Comparison of ENCODE assay signal across 8 cellular contexts in the genomic region with DNA sequence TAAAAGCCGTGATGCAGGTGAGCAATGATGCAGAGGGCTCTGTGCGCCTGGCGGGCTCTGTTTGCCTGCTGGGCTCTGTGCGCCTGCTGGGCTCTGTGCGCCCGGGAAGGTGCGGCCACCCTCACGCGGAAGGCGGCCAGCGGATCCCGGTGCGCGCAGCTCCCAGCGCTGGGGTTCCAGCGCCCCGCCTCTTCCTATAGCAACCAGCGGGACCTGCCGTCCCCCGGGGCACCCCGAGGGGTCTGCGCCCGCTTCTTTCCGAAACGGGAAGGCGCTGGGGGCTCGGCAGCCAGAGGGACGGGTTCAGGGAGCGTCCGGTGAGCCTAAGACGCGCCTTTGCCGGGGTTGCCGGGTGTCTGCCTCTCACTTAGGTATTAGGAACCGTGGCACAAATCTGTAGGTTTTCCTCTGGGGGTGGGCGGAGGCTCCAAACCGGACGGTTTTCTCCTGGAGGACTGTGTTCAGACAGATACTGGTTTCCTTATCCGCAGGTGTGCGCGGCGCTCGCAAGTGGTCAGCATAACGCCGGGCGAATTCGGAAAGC. TPM values are rescaled to one million over a fixed set of nuclear protein-coding genes. Genes with fewer than 3 reads are reported as not detected.
DNase-seq lines count a peak whose midpoint lies in the region; FAIRE-seq and TF ChIP-seq lines count a peak whose summit lies in the region.

No MANE protein-coding gene starts in this region.

- TF ChIP-seq CTCF in D721Med (IDR thresholded peaks at IDR 0.05; ENCODE audit: insufficient read depth, missing control alignments), result no peak

- H3K27ac ChIP-seq in Karpas-422 (ENCODE audit: low read length), result no peak overlapping the region

- DNase-seq in D721Med (ENCODE audit: insufficient read length, low spot score) (peak; percentile 41), Karpas-422 (peak; percentile 42), dedifferentiated amniotic fluid mesenchymal stem cell (ENCODE audit: extremely low spot score) (no peak), GDM1 (lab: John Stamatoyannopoulos, UW) (no peak), cerebellar cortex (ENCODE audit: low spot score) (no peak)
- peak; percentile 50 for DNase-seq in activated naive CD8-positive, alpha-beta T cell treated with anti-CD3 and anti-CD28 coated beads for 36 hours
- DNase-seq in stimulated activated CD8-positive, alpha-beta memory T cell treated with anti-CD3 and anti-CD28 coated beads, Interleukin-4, amount 100 ng/mL, for 48 hours, result peak; percentile 48

- H3K4me3 Mint-ChIP-seq in activated naive CD8-positive, alpha-beta T cell treated with anti-CD3 and anti-CD28 coated beads for 36 hours, result peak overlapping the region; percentile 81

- H3K4me1 ChIP-seq in Karpas-422 (ENCODE audit: low read length) (peaks cover 6% of the 10 kb centered on the region), iPS-15b (ENCODE audit: control insufficient read depth, insufficient read depth, low read length) (no peaks in the 10 kb centered on the region)

- H3K4me2 ChIP-seq in Karpas-422 (ENCODE audit: low read depth, low read length, poor library complexity, severe bottlenecking), result peak overlapping the region; percentile 77

- H3K27me3 Mint-ChIP-seq in activated naive CD8-positive, alpha-beta T cell treated with anti-CD3 and anti-CD28 coated beads for 36 hours, result no peaks in the 10 kb centered on the region

- peak overlapping the region; percentile 16 for H3K27ac Mint-ChIP-seq in activated naive CD8-positive, alpha-beta T cell treated with anti-CD3 and anti-CD28 coated beads for 36 hours

- H3K9me3 Mint-ChIP-seq in activated naive CD8-positive, alpha-beta T cell treated with anti-CD3 and anti-CD28 coated beads for 36 hours, result no peaks in the 10 kb centered on the region

- H3K9ac ChIP-seq in Karpas-422 (ENCODE audit: low read length) (peak overlapping the region; percentile 59), iPS-15b (ENCODE audit: low read depth, low read length) (peak overlapping the region; percentile 65)

- H3K27me3 ChIP-seq in Karpas-422 (ENCODE audit: low read length), result no peaks in the 10 kb centered on the region
- H3K27me3 ChIP-seq in iPS-15b (ENCODE audit: control insufficient read depth, insufficient read depth, low read length), result no peaks in the 10 kb centered on the region

- no peak for FAIRE-seq in D721Med (lab: Jason Lieb, UNC)

- H3K9me3 ChIP-seq in Karpas-422 (ENCODE audit: low read length), result no peaks in the 10 kb centered on the region
- H3K9me3 ChIP-seq in iPS-15b (ENCODE audit: control insufficient read depth, insufficient read depth, low read length), result no peaks in the 10 kb centered on the region

- H3K36me3 Mint-ChIP-seq in activated naive CD8-positive, alpha-beta T cell treated with anti-CD3 and anti-CD28 coated beads for 36 hours, result peaks cover 5% of the 10 kb centered on the region

- no peaks in the 10 kb centered on the region for H3K36me3 ChIP-seq in Karpas-422 (ENCODE audit: insufficient read depth, low read length)
- peaks cover 9% of the 10 kb centered on the region for H3K36me3 ChIP-seq in iPS-15b (ENCODE audit: control insufficient read depth, insufficient read depth, low read length)

- H3K4me3 ChIP-seq in Karpas-422 (ENCODE audit: low read length), result peak overlapping the region; percentile 66
- peak overlapping the region; percentile 93 for H3K4me3 ChIP-seq in iPS-15b (ENCODE audit: low read depth, low read length)

- no peaks in the 10 kb centered on the region for H3K79me2 ChIP-seq in Karpas-422 (ENCODE audit: low read length)

- H3K4me1 Mint-ChIP-seq in activated naive CD8-positive, alpha-beta T cell treated with anti-CD3 and anti-CD28 coated beads for 36 hours, result peaks cover 13% of the 10 kb centered on the region

- peak overlapping the region; percentile 18; the same call in 1 of the 2 replicates for H2AFZ ChIP-seq in Karpas-422 (ENCODE audit: low read length)

- no peaks in the 10 kb centered on the region for H3K9me2 ChIP-seq in Karpas-422 (replicated peaks; ENCODE audit: insufficient read depth, low read length)

- no peaks in the 10 kb centered on the region for H4K20me1 ChIP-seq in Karpas-422 (ENCODE audit: insufficient read depth, low read depth, low read length)

RNA-seq across cellular contexts. Expression of gene PRMT2, which starts 31.8 kb away (rescaled TPM):
- 62.0 and 99.3 TPM in 2 replicates for total RNA-seq in Karpas-422 (2014; rRNA removed; shearing (Covaris generic); ENCODE audit: low replicate concordance)
- total RNA-seq in activated naive CD8-positive, alpha-beta T cell treated with anti-CD3 and anti-CD28 coated beads for 36 hours, result 10 to 100 TPM; 56.8 to 59.9 TPM

Comparison
In these comparisons a context has a peak if more than half of its experiments do, and no peak if none do; other contexts are left out.
1. DNase-seq: peak in D721Med (single experiment), Karpas-422 (single experiment), activated naive CD8-positive, alpha-beta T cell treated with anti-CD3 and anti-CD28 coated beads for 36 hours (single experiment) and stimulated activated CD8-positive, alpha-beta memory T cell treated with anti-CD3 and anti-CD28 coated beads, Interleukin-4, amount 100 ng/mL, for 48 hours (single experiment); none in dedifferentiated amniotic fluid mesenchymal stem cell (single experiment), GDM1 (single experiment) and cerebellar cortex (single experiment).